18 cellular contexts compared by ENCODE assay signal in genomic region chr11:69040051-69040450, GRCh38. TPM values are rescaled to one million over a fixed set of nuclear protein-coding genes. Genes with fewer than 3 reads are reported as not detected.
A peak's percentile ranks its signal among the peaks of the same experiment; 100 is the strongest.
DNase-seq lines count a peak whose midpoint lies in the region; FAIRE-seq and TF ChIP-seq lines count a peak whose summit lies in the region.
"Had no signal": no experiment of that assay in that cellular context is flagged by ENCODE, and none has a peak within 500 bp of the region (broad histone marks: within the 10 kb centered on the region; RNA-seq: fewer than 3 reads in every experiment).

No MANE protein-coding gene starts in this region.

- H4K20me1 ChIP-seq in BLaER1 = no peaks in the 10 kb centered on the region
- H4K20me1 ChIP-seq in astrocyte (ENCODE audit: insufficient read depth, low read length) = no peaks in the 10 kb centered on the region

- H3K36me3 Mint-ChIP-seq in Caco-2 (ENCODE audit: insufficient read depth, unreplicated experiment) (peaks cover 6% of the 10 kb centered on the region), astrocyte (ENCODE audit: low read depth, unreplicated experiment) (no peaks in the 10 kb centered on the region)

- H3K4me3 ChIP-seq in BLaER1 = no peak overlapping the region
- H3K4me3 ChIP-seq in Caco-2 (ENCODE audit: low read depth, low read length) = no peak overlapping the region
- no peak overlapping the region for H3K4me3 ChIP-seq in astrocyte (ENCODE audit: insufficient read depth, low read depth, low read length)
- H3K4me3 ChIP-seq in neutrophil (ENCODE audit: low read depth in 1 of 2, low read length in 1 of 2) = no peak overlapping the region
- no peak overlapping the region for H3K4me3 ChIP-seq in kidney (ENCODE audit: low read length in 2 of 2)
- H3K4me3 ChIP-seq: GM12878, GM23248 had no signal

- no peaks in the 10 kb centered on the region for H3K79me2 ChIP-seq in astrocyte (ENCODE audit: insufficient read depth, low read length)

- BruUV-seq in Caco-2 (replicated peaks; lab: Mats Ljungman, UMichigan) = no TSS peak

- H3K27ac Mint-ChIP-seq in Caco-2 (ENCODE audit: unreplicated experiment) (peak overlapping the region; percentile 37), astrocyte (ENCODE audit: unreplicated experiment) (no peak overlapping the region)
- H3K27ac Mint-ChIP-seq: CD4-positive, alpha-beta T cell had no signal

- POLR2A ChIA-PET in Caco-2 (lab: Charles Lee) = interaction anchor here (1.4 kb wide), 1 partner anchor 9 kb away, joined by 3 read pairs; the partner anchor contains the start of gene TPCN2

- H3K9ac ChIP-seq in BLaER1 (no peak overlapping the region), astrocyte (ENCODE audit: low read length) (peak overlapping the region; percentile 40), kidney (ENCODE audit: low read length in 2 of 2) (no peak overlapping the region)
- H3K9ac ChIP-seq: GM23248, KMS-11 had no signal

- TF ChIP-seq CTCF in Caco-2 (IDR thresholded peaks at IDR 0.05; ENCODE audit: insufficient read depth in 1 of 2, low read depth in 1 of 2, low read length in 1 of 2, severe bottlenecking in 1 of 2, unreplicated experiment in 1 of 2) (no peak), astrocyte (IDR thresholded peaks at IDR 0.05; ENCODE audit: insufficient read depth, low read depth, low read length) (no peak), neutrophil (IDR thresholded peaks at IDR 0.05) (no peak), kidney (IDR thresholded peaks at IDR 0.05; ENCODE audit: borderline replicate concordance, extremely low read depth, insufficient read depth) (no peak)

- no peaks in the 10 kb centered on the region for H3K9me3 ChIP-seq in BLaER1
- no peaks in the 10 kb centered on the region for H3K9me3 ChIP-seq in Caco-2
- no peaks in the 10 kb centered on the region for H3K9me3 ChIP-seq in astrocyte (ENCODE audit: insufficient read depth, low read depth, low read length)
- no peaks in the 10 kb centered on the region for H3K9me3 ChIP-seq in neutrophil
- no peaks in the 10 kb centered on the region for H3K9me3 ChIP-seq in kidney (ENCODE audit: control insufficient read depth in 1 of 2, low read length in 2 of 2)

- H3K9me3 Mint-ChIP-seq in Caco-2 (ENCODE audit: unreplicated experiment) (no peaks in the 10 kb centered on the region), astrocyte (ENCODE audit: unreplicated experiment) (no peaks in the 10 kb centered on the region)
- H3K9me3 Mint-ChIP-seq: CD4-positive, alpha-beta T cell had no signal

- no peak for DNase-seq in Caco-2
- DNase-seq in astrocyte (ENCODE audit: low read depth) = no peak
- DNase-seq in NCI-H146 treated with DMSO at 0.1 percent for 48 hours (lab: John Stamatoyannopoulos, UW; ENCODE audit: unreplicated experiment) = no peak
- DNase-seq in kidney = no peak
- DNase-seq in posterior cingulate gyrus = no peak
- DNase-seq: CD4-positive, alpha-beta T cell; DMS153; GM23248; NCI-H187; NCI-H2227 treated with DMSO at 0.1 percent for 48 hours; NCI-H524; RPMI8226; SHP77 treated with DMSO at 0.1 percent for 48 hours had no signal

- no peak overlapping the region for H2AFZ ChIP-seq in astrocyte (ENCODE audit: low read depth, low read length)
- H2AFZ ChIP-seq: GM23248 had no signal

- CTCF ChIA-PET in Caco-2 (lab: Charles Lee) = no interaction called here

- H3K27me3 ChIP-seq in BLaER1 = no peaks in the 10 kb centered on the region
- H3K27me3 ChIP-seq in Caco-2 (replicated peaks; ENCODE audit: control insufficient read depth, insufficient read depth, low read length) = no peaks in the 10 kb centered on the region
- H3K27me3 ChIP-seq in astrocyte (ENCODE audit: insufficient read depth, low read length) = no peaks in the 10 kb centered on the region
- no peaks in the 10 kb centered on the region for H3K27me3 ChIP-seq in neutrophil

- H3K27me3 Mint-ChIP-seq in Caco-2 (ENCODE audit: insufficient read depth, unreplicated experiment) (no peaks in the 10 kb centered on the region), astrocyte (ENCODE audit: low read depth, unreplicated experiment) (no peaks in the 10 kb centered on the region)

- peaks cover 19% of the 10 kb centered on the region for H3K4me1 Mint-ChIP-seq in Caco-2 (ENCODE audit: low read depth, unreplicated experiment)
- H3K4me1 Mint-ChIP-seq in astrocyte (ENCODE audit: low read depth, unreplicated experiment) = peaks cover 24% of the 10 kb centered on the region

- H3K4me2 ChIP-seq in BLaER1 (peak overlapping the region; percentile 85), astrocyte (ENCODE audit: low read length) (peak overlapping the region; percentile 62)
- H3K4me2 ChIP-seq: KMS-11 had no signal

- intact Hi-C loops in Caco-2 (cut with micrococcal nuclease; ENCODE audit: unreplicated experiment) = no loop called here
- intact Hi-C loops in kidney (cut with DNase I) = no loop called here
- intact Hi-C loops in posterior cingulate gyrus (cut with DNase I) = no loop called here

- FAIRE-seq in astrocyte (lab: Jason Lieb, UNC) (no peak), kidney (lab: Jason Lieb, UNC) (no peak)
- FAIRE-seq: GM12878, GM18507 had no signal

- H3K4me3 Mint-ChIP-seq in Caco-2 (ENCODE audit: unreplicated experiment) = no peak overlapping the region
- H3K4me3 Mint-ChIP-seq in astrocyte (ENCODE audit: unreplicated experiment) = no peak overlapping the region
- H3K4me3 Mint-ChIP-seq: CD4-positive, alpha-beta T cell had no signal

- H3K4me1 ChIP-seq in BLaER1 = peaks cover 65% of the 10 kb centered on the region
- H3K4me1 ChIP-seq in Caco-2 = peaks cover 26% of the 10 kb centered on the region
- peaks cover 33% of the 10 kb centered on the region for H3K4me1 ChIP-seq in astrocyte (ENCODE audit: insufficient read depth, low read length)
- H3K4me1 ChIP-seq in neutrophil (ENCODE audit: control insufficient read depth in 1 of 2, insufficient read depth in 1 of 2, low read depth in 1 of 2, low read length in 1 of 2) = peaks cover 31 to 32% of the 10 kb centered on the region in 2 experiments
- peaks cover 0 to 2% of the 10 kb centered on the region in 2 donors for H3K4me1 ChIP-seq in kidney (ENCODE audit: control insufficient read depth in 1 of 2, insufficient read depth in 1 of 2, low read depth in 1 of 2, low read length in 2 of 2)

- H3K36me3 ChIP-seq in BLaER1 (no peaks in the 10 kb centered on the region), Caco-2 (ENCODE audit: control insufficient read depth, insufficient read depth, low read length) (no peaks in the 10 kb centered on the region), astrocyte (ENCODE audit: insufficient read depth, low read length) (no peaks in the 10 kb centered on the region), neutrophil (no peaks in the 10 kb centered on the region), kidney (ENCODE audit: control insufficient read depth in 1 of 2, insufficient read depth in 2 of 2, low read length in 2 of 2) (no peaks in the 10 kb centered on the region)

- H3K27ac ChIP-seq in BLaER1 = no peak overlapping the region
- peak overlapping the region; percentile 65 for H3K27ac ChIP-seq in astrocyte (ENCODE audit: low read depth, low read length)
- H3K27ac ChIP-seq in neutrophil = peak overlapping the region; percentile 79
- no peak overlapping the region for H3K27ac ChIP-seq in kidney (ENCODE audit: low read depth in 2 of 2, low read length in 2 of 2)
- H3K27ac ChIP-seq: KMS-11 had no signal

RNA-seq across cellular contexts. Expression of gene TPCN2, which starts 8.7 kb away (rescaled TPM):
- 59.5 and 63.6 TPM in 2 replicates for total RNA-seq in Caco-2 (2022)
- total RNA-seq in astrocyte = 8.4 and 9.5 TPM in 2 replicates
- 22.4 TPM for total RNA-seq in kidney
- polyA plus RNA-seq in kidney (ENCODE audit: insufficient read depth, low read depth, low replicate concordance) = 12.9 TPM

RNA-seq across cellular contexts. Expression of gene MRGPRF, which starts 27.0 kb away (rescaled TPM):
- total RNA-seq in Caco-2 (2022) = 0.14 TPM in 1 of 2 replicates, not detected in the other
- total RNA-seq in astrocyte = 3.2 and 4.1 TPM in 2 replicates
- 9.3 TPM for total RNA-seq in kidney
- polyA plus RNA-seq in kidney (ENCODE audit: insufficient read depth, low read depth, low replicate concordance) = 19.0 TPM
- total RNA-seq: CD4-positive, alpha-beta T cell; GM12878 had no signal
- polyA plus RNA-seq: GM12878 had no signal

RNA-seq across cellular contexts. Expression of gene MRGPRD, which starts 59.3 kb away (rescaled TPM):
- total RNA-seq in Caco-2 (2022) (not detected in 2 replicates), astrocyte (not detected in 2 replicates), kidney (not detected)
- not detected for polyA plus RNA-seq in kidney (ENCODE audit: insufficient read depth, low read depth, low replicate concordance)
- total RNA-seq: CD4-positive, alpha-beta T cell; GM12878; GM23248 had no signal
- polyA plus RNA-seq: GM12878, GM23248 had no signal

Comparison
In these comparisons a context has a peak if more than half of its experiments do, and no peak if none do; other contexts are left out.
1. H3K27ac ChIP-seq: peak in astrocyte (single experiment) and neutrophil (single experiment); none in BLaER1 (single experiment) and kidney (0 of 2).